ENCODE assay signal across 8 cellular contexts in genomic region chr7:134126937-134127848, GRCh38. TPM values are rescaled to one million over a fixed set of nuclear protein-coding genes. Genes with fewer than 3 reads are reported as not detected.
DNase-seq lines count a peak whose midpoint lies in the region; ATAC-seq lines count a peak whose summit lies in the region.

Gene LRGUK (plus strand): TSS chr7:134127340. CDS start chr7:134127368, 28 bp downstream.

- ATAC-seq in GM19324 (IDR thresholded peaks at IDR 0.05; ENCODE audit: low FRiP score, unreplicated experiment), result peak; percentile 100
- peak; percentile 100 for ATAC-seq in HG03439 (IDR thresholded peaks at IDR 0.05; ENCODE audit: unreplicated experiment)

- DNase-seq in Ammon's horn (ENCODE audit: low spot score), result peak; percentile 87
- peak; percentile 68 for DNase-seq in NCI-H460 (ENCODE audit: extremely low read depth, low read depth)
- DNase-seq in activated CD4-positive, alpha-beta T cell treated with anti-CD3 and anti-CD28 coated beads for 48 hours, result peak; percentile 85
- DNase-seq in dedifferentiated amniotic fluid mesenchymal stem cell (ENCODE audit: extremely low spot score), result peak; percentile 71
- DNase-seq in left kidney (ENCODE audit: low read depth, low spot score), result peak; percentile 95
- DNase-seq in stimulated activated CD4-positive, alpha-beta T cell treated with anti-CD3 and anti-CD28 coated beads, Interleukin-1b, Interleukin-23, amount 100 ng/mL, for 1 hour (ENCODE audit: low read depth in 2 of 2), result peak; percentile 44 to 47

RNA-seq across cellular contexts. Expression of gene LRGUK, which starts in this region (rescaled TPM):
- 0.15 TPM in 1 of 2 replicates, not detected in the other for total RNA-seq in NCI-H460 (2014; rRNA removed; shearing (Covaris generic))
- 0.04 and 0.24 TPM in 2 replicates for polyA plus RNA-seq in NCI-H460 (2014; cell fraction: nucleus; rRNA removed)

Comparison
In these comparisons a context has a peak if more than half of its experiments do, and no peak if none do; other contexts are left out.
1. Peak in every context shown above with its lines: DNase-seq and ATAC-seq.
2. Peak in DNase-seq in NCI-H460; RNA of the gene not detected or under 1 TPM.